ENCODE assay signal across 22 cellular contexts in genomic region chr9:109925810-109926209, GRCh38.
"Had no signal": no experiment of that assay in that cellular context is flagged by ENCODE, and none has a peak within 500 bp of the region (broad histone marks: within the 10 kb centered on the region; RNA-seq: fewer than 3 reads in every experiment).

No MANE protein-coding gene starts in this region.

- H3K4me2 ChIP-seq: PC-9 had no signal

- H3K27ac ChIP-seq: adrenal gland, KMS-11, PC-9 had no signal

- H3K9me3 Mint-ChIP-seq: activated naive CD4-positive, alpha-beta T cell treated with anti-CD3 and anti-CD28 coated beads for 36 hours; activated naive CD8-positive, alpha-beta T cell treated with anti-CD3 and anti-CD28 coated beads, Interleukin-2, amount 10 ng/mL, durations not matched to agents 7 days and 5 days; activated T-cell treated with anti-CD3 and anti-CD28 coated beads, Interleukin-2, amount 50 U/mL, for 24 hours had no signal

- H3K4me1 Mint-ChIP-seq: activated naive CD8-positive, alpha-beta T cell treated with anti-CD3 and anti-CD28 coated beads, Interleukin-2, amount 10 ng/mL, durations not matched to agents 7 days and 5 days had no signal

- H3K4me3 ChIP-seq: adrenal gland, PC-9 had no signal

- DNase-seq: activated CD4-positive, alpha-beta T cell treated with anti-CD3 and anti-CD28 coated beads for 48 hours; activated CD4-positive, alpha-beta T cell treated with anti-CD3 and anti-CD28 coated beads, Interleukin-2, amount 50 U/mL, for 4 hours; activated CD4-positive, CD25-positive, alpha-beta regulatory T cell treated with anti-CD3 and anti-CD28 coated beads, Interleukin-2, amount 50 U/mL, for 72 hours; activated CD8-positive, alpha-beta memory T cell treated with anti-CD3 and anti-CD28 coated beads, Interleukin-2, amount 50 U/mL, for 48 hours; activated CD8-positive, alpha-beta T cell treated with anti-CD3 and anti-CD28 coated beads, Interleukin-2, amount 10 ng/mL, durations not matched to agents 7 days and 5 days; activated gamma-delta T cell; activated naive CD4-positive, alpha-beta T cell treated with anti-CD3 and anti-CD28 coated beads for 36 hours; activated naive CD8-positive, alpha-beta T cell treated with anti-CD3 and anti-CD28 coated beads, Interleukin-2, amount 10 ng/mL, durations not matched to agents 7 days and 5 days; activated T-cell treated with anti-CD3 and anti-CD28 coated beads, Interleukin-2, amount 50 U/mL, for 24 hours; NCI-H1092; NCI-H1417; NCI-H1930; NCI-H2171; NCI-H226; NCI-H510A; NCI-H526 treated with DMSO at 0.1 percent for 48 hours; NK-92 treated with Interleukin-12 subunit alpha and Interleukin-12 subunit beta, amount 100 ng/mL, for 24 hours; PC-9; SHP77 treated with DMSO at 0.1 percent for 48 hours had no signal

- H3K9ac ChIP-seq: KMS-11 had no signal

- H3K27ac Mint-ChIP-seq: activated CD8-positive, alpha-beta T cell treated with anti-CD3 and anti-CD28 coated beads, Interleukin-2, amount 10 ng/mL, durations not matched to agents 7 days and 5 days; activated naive CD4-positive, alpha-beta T cell treated with anti-CD3 and anti-CD28 coated beads for 36 hours; activated naive CD8-positive, alpha-beta T cell treated with anti-CD3 and anti-CD28 coated beads, Interleukin-2, amount 10 ng/mL, durations not matched to agents 7 days and 5 days; activated T-cell treated with anti-CD3 and anti-CD28 coated beads, Interleukin-2, amount 50 U/mL, for 24 hours; T-helper 1 cell treated with Interleukin-12 subunit alpha and Interleukin-12 subunit beta and Interleukin-4 antibody, amounts not matched to agents 30 μg/mL and 1 μg/mL, for 36 hours had no signal

- H3K4me3 Mint-ChIP-seq: activated CD8-positive, alpha-beta T cell treated with anti-CD3 and anti-CD28 coated beads, Interleukin-2, amount 10 ng/mL, durations not matched to agents 7 days and 5 days; activated naive CD4-positive, alpha-beta T cell treated with anti-CD3 and anti-CD28 coated beads for 36 hours; activated naive CD8-positive, alpha-beta T cell treated with anti-CD3 and anti-CD28 coated beads, Interleukin-2, amount 10 ng/mL, durations not matched to agents 7 days and 5 days; activated T-cell treated with anti-CD3 and anti-CD28 coated beads, Interleukin-2, amount 50 U/mL, for 24 hours; T-helper 1 cell treated with Interleukin-12 subunit alpha and Interleukin-12 subunit beta and Interleukin-4 antibody, amounts not matched to agents 30 μg/mL and 1 μg/mL, for 36 hours had no signal

- H2AFZ ChIP-seq: PC-9 had no signal

- H3K27me3 ChIP-seq: adrenal gland had no signal

- ATAC-seq: activated CD8-positive, alpha-beta T cell treated with anti-CD3 and anti-CD28 coated beads, Interleukin-2, amount 10 ng/mL, durations not matched to agents 7 days and 5 days had no signal

- H3K36me3 ChIP-seq: adrenal gland had no signal

- H3K9me3 ChIP-seq: adrenal gland had no signal

- H3K27me3 Mint-ChIP-seq: activated T-cell treated with anti-CD3 and anti-CD28 coated beads, Interleukin-2, amount 50 U/mL, for 24 hours had no signal

- H3K36me3 Mint-ChIP-seq: activated naive CD8-positive, alpha-beta T cell treated with anti-CD3 and anti-CD28 coated beads, Interleukin-2, amount 10 ng/mL, durations not matched to agents 7 days and 5 days had no signal
